Comparison of ENCODE assay signal across 9 cellular contexts in genomic region chr11:61955416-61956135, GRCh38. TPM values are rescaled to one million over a fixed set of nuclear protein-coding genes. Genes with fewer than 3 reads are reported as not detected.
A peak's percentile ranks its signal among the peaks of the same experiment; 100 is the strongest.
DNase-seq lines count a peak whose midpoint lies in the region; ATAC-seq and TF ChIP-seq lines count a peak whose summit lies in the region.
"Had no signal": no experiment of that assay in that cellular context is flagged by ENCODE, and none has a peak within 500 bp of the region (broad histone marks: within the 10 kb centered on the region; RNA-seq: fewer than 3 reads in every experiment).

No MANE protein-coding gene starts in this region.

- ATAC-seq in lung (ENCODE audit: insufficient read depth, low FRiP score) (peak; percentile 12), HG03196 (IDR thresholded peaks at IDR 0.05; ENCODE audit: unreplicated experiment) (no peak)

- no peak overlapping the region for H3K27ac Mint-ChIP-seq in activated naive CD4-positive, alpha-beta T cell treated with anti-CD3 and anti-CD28 coated beads, Interleukin-2, amount 10 ng/mL, durations not matched to agents 7 days and 5 days

- peak in 1 of 2 donors; percentile 21 for TF ChIP-seq POLR2A in tibial nerve (IDR thresholded peaks at IDR 0.05)

- CTCF ChIA-PET in activated naive CD4-positive, alpha-beta T cell treated with anti-CD3 and anti-CD28 coated beads, Interleukin-2, amount 10 ng/mL, durations not matched to agents 7 days and 5 days (lab: Charles Lee), result interaction anchor here (1.9 kb wide), 1 partner anchor 152 kb away, joined by 6 read pairs; no protein-coding TSS in a partner anchor

- TF ChIP-seq EP300 in tibial nerve (IDR thresholded peaks at IDR 0.05), result no peak

- no peak for TF ChIP-seq CTCF in choroid plexus epithelial cell (conservative IDR thresholded peaks at IDR 0.05; ENCODE audit: low read depth, low read length)
- TF ChIP-seq CTCF in lung (IDR thresholded peaks at IDR 0.05; ENCODE audit: control extremely low read depth, extremely low read depth), result no peak
- no peak for TF ChIP-seq CTCF in tibial nerve (IDR thresholded peaks at IDR 0.05)

- H3K27ac ChIP-seq in lung (ENCODE audit: low read depth in 1 of 2, low read length in 1 of 2) (peak overlapping the region; percentile 6 to 81), tibial nerve (peak overlapping the region; percentile 91 to 96 (median 93))

- H3K27me3 ChIP-seq in lung (ENCODE audit: control insufficient read depth, insufficient read depth) (no peaks in the 10 kb centered on the region), tibial nerve (no peaks in the 10 kb centered on the region)

- 5 to 8% methylated on average over 43 to 56 of the region's 56 CpGs for WGBS in lung, 2 donors
- 16 to 22% methylated on average over 17 to 28 of the region's 56 CpGs for WGBS in tibial nerve, 2 donors

- peaks cover 0 to 12% of the 10 kb centered on the region in 2 donors for H3K36me3 ChIP-seq in lung (ENCODE audit: control insufficient read depth in 2 of 2, insufficient read depth in 2 of 2, low read length in 2 of 2)
- peaks cover 0 to 39% (median 2%) of the 10 kb centered on the region in 3 donors for H3K36me3 ChIP-seq in tibial nerve

- no peaks in the 10 kb centered on the region for H3K9me3 Mint-ChIP-seq in activated naive CD4-positive, alpha-beta T cell treated with anti-CD3 and anti-CD28 coated beads, Interleukin-2, amount 10 ng/mL, durations not matched to agents 7 days and 5 days

- H3K36me3 Mint-ChIP-seq in activated naive CD4-positive, alpha-beta T cell treated with anti-CD3 and anti-CD28 coated beads, Interleukin-2, amount 10 ng/mL, durations not matched to agents 7 days and 5 days, result no peaks in the 10 kb centered on the region

- peak; percentile 49 for DNase-seq in activated naive CD4-positive, alpha-beta T cell treated with anti-CD3 and anti-CD28 coated beads, Interleukin-2, amount 10 ng/mL, durations not matched to agents 7 days and 5 days
- no peak for DNase-seq in activated naive CD4-positive, alpha-beta T cell treated with anti-CD3 and anti-CD28 coated beads, Interleukin-2, amount 50 U/mL, for 16 hours
- DNase-seq in choroid plexus epithelial cell (ENCODE audit: low read depth) (peak; percentile 47), lung (ENCODE audit: low spot score) (no peak), tibial nerve (ENCODE audit: low spot score in 2 of 2) (no peak), pons (ENCODE audit: low spot score) (no peak), kidney glomerular epithelial cell (lab: John Stamatoyannopoulos, UW) (no peak)

- no peak overlapping the region for H3K4me3 Mint-ChIP-seq in activated naive CD4-positive, alpha-beta T cell treated with anti-CD3 and anti-CD28 coated beads, Interleukin-2, amount 10 ng/mL, durations not matched to agents 7 days and 5 days

- H3K9me3 ChIP-seq in lung (ENCODE audit: control insufficient read depth in 2 of 2, insufficient read depth in 1 of 2, low read length in 1 of 2) (no peaks in the 10 kb centered on the region), tibial nerve (no peaks in the 10 kb centered on the region)

- H3K4me3 ChIP-seq in choroid plexus epithelial cell (ENCODE audit: low read depth, low read length), result peak overlapping the region; percentile 56
- peak overlapping the region; percentile 33 for H3K4me3 ChIP-seq in lung
- H3K4me3 ChIP-seq in tibial nerve, result peak overlapping the region; percentile 37 to 56 (median 48)

- peaks cover 14% of the 10 kb centered on the region for H3K4me1 Mint-ChIP-seq in activated naive CD4-positive, alpha-beta T cell treated with anti-CD3 and anti-CD28 coated beads, Interleukin-2, amount 10 ng/mL, durations not matched to agents 7 days and 5 days

- H3K27me3 Mint-ChIP-seq in activated naive CD4-positive, alpha-beta T cell treated with anti-CD3 and anti-CD28 coated beads, Interleukin-2, amount 10 ng/mL, durations not matched to agents 7 days and 5 days, result peaks cover 45% of the 10 kb centered on the region

- H3K4me1 ChIP-seq in lung (ENCODE audit: control insufficient read depth in 2 of 2, insufficient read depth in 2 of 2, low read length in 2 of 2) (peaks cover 0 to 5% of the 10 kb centered on the region in 2 donors), tibial nerve (peaks cover 0 to 52% (median 25%) of the 10 kb centered on the region in 4 donors)

RNA-seq across cellular contexts. Expression of gene BEST1, which starts 5.4 kb away (rescaled TPM):
- total RNA-seq in lung, result 10 to 100 TPM in 1 of 2 donors, 1 to 10 TPM in 1; 4.9 to 16.6 TPM
- polyA plus RNA-seq in lung, result 10 to 100 TPM in 1 of 2 donors, 1 to 10 TPM in 1; 6.1 to 27.3 TPM
- total RNA-seq in tibial nerve, result 10 to 100 TPM; 33.2 to 53.2 (median 45.7) TPM
- total RNA-seq: T-helper 2 cell treated with Interferon-gamma antibody and Interleukin-4, amounts not matched to agents 100 ng/mL and 5 ng/mL, for 36 hours had no signal

RNA-seq across cellular contexts. Expression of gene FTH1, which starts 11.9 kb away (rescaled TPM):
- total RNA-seq in lung (1,000 to 10,000 TPM; 1,737 to 4,072 TPM), tibial nerve (1,000 to 10,000 TPM; 3,872 to 5,003 (median 4,779) TPM)
- polyA plus RNA-seq in lung, result over 10,000 TPM in 1 of 2 donors, 1,000 to 10,000 TPM in 1; 6,299 to 24,273 TPM

RNA-seq across cellular contexts. Expression of gene RAB3IL1, which starts 38.2 kb away (rescaled TPM):
- total RNA-seq in lung (10 to 100 TPM in 1 of 2 donors, 1 to 10 TPM in 1; 8.8 to 10.9 TPM), tibial nerve (100 to 1,000 TPM in 1 of 4 donors, 10 to 100 TPM in 3; 58.8 to 127 (median 71.1) TPM)
- polyA plus RNA-seq in lung, result 10 to 100 TPM in 1 of 2 donors, 1 to 10 TPM in 1; 6.7 to 20.8 TPM
- total RNA-seq: T-helper 2 cell treated with Interferon-gamma antibody and Interleukin-4, amounts not matched to agents 100 ng/mL and 5 ng/mL, for 36 hours had no signal

Comparison
In these comparisons a context has a peak if more than half of its experiments do, and no peak if none do; other contexts are left out.
1. DNase-seq: peak in activated naive CD4-positive, alpha-beta T cell treated with anti-CD3 and anti-CD28 coated beads, Interleukin-2, amount 10 ng/mL, durations not matched to agents 7 days and 5 days (single experiment) and choroid plexus epithelial cell (single experiment); none in activated naive CD4-positive, alpha-beta T cell treated with anti-CD3 and anti-CD28 coated beads, Interleukin-2, amount 50 U/mL, for 16 hours (single experiment), lung (single experiment), tibial nerve (0 of 2), pons (single experiment) and kidney glomerular epithelial cell (single experiment).
2. RNA of gene RAB3IL1, which starts 38.2 kb away (total RNA-seq): 58.8 to 127 TPM in tibial nerve; 8.8 to 10.9 TPM in lung; every median in the first group is over 4 times any median in the second.
3. Peak in every context shown above with its lines, with median percentiles within 50 percentile points of each other: H3K4me3 ChIP-seq.